ENCODE assay signal across 17 cellular contexts in the genomic region with DNA sequence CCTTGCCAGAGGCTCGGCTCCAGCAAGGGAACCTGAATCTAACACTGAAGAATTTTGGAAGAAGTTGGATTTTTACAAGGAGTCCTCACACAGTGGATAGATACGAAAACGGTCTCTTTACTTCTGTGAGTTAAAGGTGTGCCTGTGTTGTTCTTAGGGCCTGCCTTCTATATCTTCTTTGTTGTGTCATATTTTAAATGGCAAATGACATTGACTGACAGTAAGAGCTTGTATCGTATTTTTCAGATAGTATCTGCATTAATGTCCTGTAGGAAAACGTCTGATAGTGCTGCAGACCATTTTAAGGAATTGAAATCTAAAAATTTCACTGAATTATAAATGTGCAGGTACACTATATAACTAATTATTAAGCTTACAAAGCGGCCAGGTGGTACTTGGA. TPM values are rescaled to one million over a fixed set of nuclear protein-coding genes. Genes with fewer than 3 reads are reported as not detected.
"Had no signal": no experiment of that assay in that cellular context is flagged by ENCODE, and none has a peak within 500 bp of the region (broad histone marks: within the 10 kb centered on the region; RNA-seq: fewer than 3 reads in every experiment).

No MANE protein-coding gene starts in this region.

- H3K9me3 Mint-ChIP-seq: activated CD4-positive, alpha-beta memory T cell treated with anti-CD3 and anti-CD28 coated beads, Interleukin-2, amount 10 ng/mL, durations not matched to agents 7 days and 5 days had no signal

- H3K27ac ChIP-seq: SJSA1, upper lobe of right lung, VCaP had no signal

- H3K36me3 ChIP-seq: right atrium auricular region, SJSA1, upper lobe of right lung had no signal

- H3K4me3 Mint-ChIP-seq: activated CD4-positive, alpha-beta memory T cell treated with anti-CD3 and anti-CD28 coated beads, Interleukin-2, amount 10 ng/mL, durations not matched to agents 7 days and 5 days; activated CD4-positive, alpha-beta T cell treated with anti-CD3 and anti-CD28 coated beads for 36 hours; activated CD8-positive, alpha-beta memory T cell treated with anti-CD3 and anti-CD28 coated beads, Interleukin-2, amount 10 ng/mL, durations not matched to agents 7 days and 5 days; activated naive CD8-positive, alpha-beta T cell; naive thymus-derived CD8-positive, alpha-beta T cell had no signal

- H3K4me3 ChIP-seq: right atrium auricular region, SJSA1, upper lobe of right lung had no signal

- H3K9me3 ChIP-seq: right atrium auricular region, SJSA1, upper lobe of right lung had no signal

- ATAC-seq: activated CD4-positive, alpha-beta T cell treated with anti-CD3 and anti-CD28 coated beads for 36 hours; activated CD8-positive, alpha-beta memory T cell treated with anti-CD3 and anti-CD28 coated beads, Interleukin-2, amount 10 ng/mL, durations not matched to agents 7 days and 5 days; naive thymus-derived CD8-positive, alpha-beta T cell; stimulated activated naive CD8-positive, alpha-beta T cell treated with anti-CD3 and anti-CD28 coated beads, Interleukin-15, Interleukin-2, amounts not matched to agents 100 U/mL and 50 U/mL, for 24 hours had no signal

- H3K27me3 Mint-ChIP-seq: activated CD4-positive, alpha-beta memory T cell treated with anti-CD3 and anti-CD28 coated beads, Interleukin-2, amount 10 ng/mL, durations not matched to agents 7 days and 5 days; activated CD4-positive, alpha-beta T cell treated with anti-CD3 and anti-CD28 coated beads for 36 hours; activated CD8-positive, alpha-beta memory T cell treated with anti-CD3 and anti-CD28 coated beads, Interleukin-2, amount 10 ng/mL, durations not matched to agents 7 days and 5 days; progenitor cell of endocrine pancreas had no signal

- H3K27ac Mint-ChIP-seq: activated CD4-positive, alpha-beta memory T cell treated with anti-CD3 and anti-CD28 coated beads, Interleukin-2, amount 10 ng/mL, durations not matched to agents 7 days and 5 days; activated CD4-positive, alpha-beta T cell treated with anti-CD3 and anti-CD28 coated beads for 36 hours; activated CD8-positive, alpha-beta memory T cell treated with anti-CD3 and anti-CD28 coated beads, Interleukin-2, amount 10 ng/mL, durations not matched to agents 7 days and 5 days; activated naive CD8-positive, alpha-beta T cell; naive thymus-derived CD8-positive, alpha-beta T cell; progenitor cell of endocrine pancreas had no signal

- H3K4me1 Mint-ChIP-seq: activated CD4-positive, alpha-beta memory T cell treated with anti-CD3 and anti-CD28 coated beads, Interleukin-2, amount 10 ng/mL, durations not matched to agents 7 days and 5 days; activated CD4-positive, alpha-beta T cell treated with anti-CD3 and anti-CD28 coated beads for 36 hours; activated CD8-positive, alpha-beta memory T cell treated with anti-CD3 and anti-CD28 coated beads, Interleukin-2, amount 10 ng/mL, durations not matched to agents 7 days and 5 days; naive thymus-derived CD8-positive, alpha-beta T cell had no signal

- H3K4me1 ChIP-seq: SJSA1 had no signal

- H3K36me3 Mint-ChIP-seq: activated CD8-positive, alpha-beta memory T cell treated with anti-CD3 and anti-CD28 coated beads, Interleukin-2, amount 10 ng/mL, durations not matched to agents 7 days and 5 days; activated naive CD8-positive, alpha-beta T cell; naive thymus-derived CD8-positive, alpha-beta T cell had no signal

- H3K27me3 ChIP-seq: right atrium auricular region, SJSA1, upper lobe of right lung had no signal

- DNase-seq: activated CD4-positive, alpha-beta memory T cell treated with anti-CD3 and anti-CD28 coated beads, Interleukin-2, amount 10 ng/mL, durations not matched to agents 7 days and 5 days; activated CD4-positive, alpha-beta T cell treated with anti-CD3 and anti-CD28 coated beads for 36 hours; activated CD8-positive, alpha-beta memory T cell treated with anti-CD3 and anti-CD28 coated beads, Interleukin-2, amount 10 ng/mL, durations not matched to agents 7 days and 5 days; amniotic stem cell; caudate nucleus; erythroblast; mesendoderm; naive thymus-derived CD8-positive, alpha-beta T cell; occipital lobe; stimulated activated naive CD8-positive, alpha-beta T cell treated with anti-CD3 and anti-CD28 coated beads, Interleukin-15, Interleukin-2, amounts not matched to agents 100 U/mL and 50 U/mL, for 24 hours; T-helper 2 cell; upper lobe of right lung had no signal

RNA-seq across cellular contexts. Expression of gene PTPRG, which starts 56.3 kb away (rescaled TPM):
- total RNA-seq: naive thymus-derived CD8-positive, alpha-beta T cell had no signal
- polyA plus RNA-seq: naive thymus-derived CD8-positive, alpha-beta T cell had no signal
